In genomic region chr4:183441276-183441675, GRCh38 we compare ENCODE assay signal across 12 cellular contexts.
"Had no signal": no experiment of that assay in that cellular context is flagged by ENCODE, and none has a peak within 500 bp of the region (broad histone marks: within the 10 kb centered on the region; RNA-seq: fewer than 3 reads in every experiment).

No MANE protein-coding gene starts in this region.

- H2AFZ ChIP-seq: neural progenitor cell had no signal

- H3K9me3 Mint-ChIP-seq: neural progenitor cell had no signal

- H3K27me3 ChIP-seq: neural progenitor cell, pancreas, tibial artery had no signal

- H3K27ac Mint-ChIP-seq: activated naive CD8-positive, alpha-beta T cell; neural progenitor cell had no signal

- H3K9me3 ChIP-seq: pancreas, tibial artery had no signal

- H3K36me3 ChIP-seq: neural progenitor cell had no signal

- ATAC-seq: esophagus mucosa, left lobe of liver, pancreas had no signal

- DNase-seq: activated effector memory CD4-positive, alpha-beta T cell treated with Interleukin-2 at 50 U/mL for 16 hours; activated T-cell treated with anti-CD3 and anti-CD28 coated beads, Interleukin-2, amount 50 U/mL, for 1 hour; cerebellar nuclear complex; dermis blood vessel endothelial cell; foreskin fibroblast; pancreas; T-helper 2 cell; tibial artery had no signal

- H3K4me3 Mint-ChIP-seq: activated naive CD8-positive, alpha-beta T cell had no signal

- H3K27ac ChIP-seq: neural progenitor cell, pancreas, tibial artery had no signal

- H3K9ac ChIP-seq: neural progenitor cell had no signal

- H3K4me3 ChIP-seq: neural progenitor cell, pancreas, tibial artery had no signal

- H3K4me2 ChIP-seq: neural progenitor cell had no signal

- H3K27me3 Mint-ChIP-seq: activated naive CD8-positive, alpha-beta T cell had no signal
